1 cellular context compared by ENCODE assay signal in genomic region chr21:43768868-43769167, GRCh38.
TF ChIP-seq lines count a peak whose summit lies in the region.

No MANE protein-coding gene starts in this region.

TF ChIP-seq in endothelial cell of umbilical vein, 7 proteins besides CTCF, POLR2A, EP300 and RAD21:
- TF ChIP-seq FOS (IDR thresholded peaks at IDR 0.05; ENCODE audit: borderline replicate concordance, insufficient read depth, low read length) (no peak), MYC (IDR thresholded peaks at IDR 0.05; ENCODE audit: low read depth, low read length) (no peak), EZH2 (IDR thresholded peaks at IDR 0.05; ENCODE audit: borderline replicate concordance, low read depth, low read length, severe bottlenecking) (no peak), MAX (IDR thresholded peaks at IDR 0.05; ENCODE audit: insufficient read depth, insufficient read length) (no peak), POLR2AphosphoS5 (IDR thresholded peaks at IDR 0.05; ENCODE audit: insufficient read depth, low read depth, low read length) (no peak), JUN (IDR thresholded peaks at IDR 0.05; ENCODE audit: borderline replicate concordance, insufficient read depth, insufficient read length, low read depth) (no peak), GATA2 (IDR thresholded peaks at IDR 0.05; ENCODE audit: insufficient read depth, insufficient read length, low read depth, low read length) (no peak)
